ENCODE assay signal across 1 cellular context in the genomic region with DNA sequence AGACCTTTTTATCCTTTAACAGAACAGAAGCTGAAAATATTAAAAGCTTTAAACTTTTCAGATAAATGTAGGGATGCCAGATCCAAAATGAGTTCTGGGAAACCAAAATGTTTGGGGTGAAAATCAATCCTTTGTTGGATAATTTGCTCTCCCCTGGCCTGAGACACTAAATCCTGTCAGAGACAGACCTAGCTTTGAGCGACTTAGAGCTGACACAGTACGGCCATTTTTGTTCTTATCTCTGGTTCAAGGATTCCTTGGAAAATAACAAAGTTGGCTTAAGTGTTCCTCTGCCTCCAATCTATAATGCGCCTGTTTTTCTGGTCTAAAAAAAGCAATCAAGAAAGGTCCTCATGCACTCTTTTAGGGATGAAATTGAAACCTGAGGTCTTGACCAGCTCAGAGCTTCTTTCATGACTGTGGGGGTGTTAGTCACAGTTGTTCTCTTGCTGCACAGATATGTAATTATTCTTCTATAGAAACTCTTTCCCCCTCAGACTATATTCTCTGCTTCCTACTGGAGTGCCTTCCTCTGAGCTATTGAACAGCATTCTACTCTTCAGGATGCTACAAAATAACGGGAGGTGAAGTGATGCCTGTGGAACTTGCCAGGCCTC.
TF ChIP-seq lines count a peak whose summit lies in the region.

No MANE protein-coding gene starts in this region.

TF ChIP-seq in GM23338, 12 proteins besides CTCF, POLR2A, EP300 and RAD21 (continued from another document):
- TF ChIP-seq, protein P1, sequence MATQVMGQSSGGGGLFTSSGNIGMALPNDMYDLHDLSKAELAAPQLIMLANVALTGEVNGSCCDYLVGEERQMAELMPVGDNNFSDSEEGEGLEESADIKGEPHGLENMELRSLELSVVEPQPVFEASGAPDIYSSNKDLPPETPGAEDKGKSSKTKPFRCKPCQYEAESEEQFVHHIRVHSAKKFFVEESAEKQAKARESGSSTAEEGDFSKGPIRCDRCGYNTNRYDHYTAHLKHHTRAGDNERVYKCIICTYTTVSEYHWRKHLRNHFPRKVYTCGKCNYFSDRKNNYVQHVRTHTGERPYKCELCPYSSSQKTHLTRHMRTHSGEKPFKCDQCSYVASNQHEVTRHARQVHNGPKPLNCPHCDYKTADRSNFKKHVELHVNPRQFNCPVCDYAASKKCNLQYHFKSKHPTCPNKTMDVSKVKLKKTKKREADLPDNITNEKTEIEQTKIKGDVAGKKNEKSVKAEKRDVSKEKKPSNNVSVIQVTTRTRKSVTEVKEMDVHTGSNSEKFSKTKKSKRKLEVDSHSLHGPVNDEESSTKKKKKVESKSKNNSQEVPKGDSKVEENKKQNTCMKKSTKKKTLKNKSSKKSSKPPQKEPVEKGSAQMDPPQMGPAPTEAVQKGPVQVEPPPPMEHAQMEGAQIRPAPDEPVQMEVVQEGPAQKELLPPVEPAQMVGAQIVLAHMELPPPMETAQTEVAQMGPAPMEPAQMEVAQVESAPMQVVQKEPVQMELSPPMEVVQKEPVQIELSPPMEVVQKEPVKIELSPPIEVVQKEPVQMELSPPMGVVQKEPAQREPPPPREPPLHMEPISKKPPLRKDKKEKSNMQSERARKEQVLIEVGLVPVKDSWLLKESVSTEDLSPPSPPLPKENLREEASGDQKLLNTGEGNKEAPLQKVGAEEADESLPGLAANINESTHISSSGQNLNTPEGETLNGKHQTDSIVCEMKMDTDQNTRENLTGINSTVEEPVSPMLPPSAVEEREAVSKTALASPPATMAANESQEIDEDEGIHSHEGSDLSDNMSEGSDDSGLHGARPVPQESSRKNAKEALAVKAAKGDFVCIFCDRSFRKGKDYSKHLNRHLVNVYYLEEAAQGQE (IDR thresholded peaks at IDR 0.05; ENCODE audit: unreplicated experiment): no peak
- no peak for TF ChIP-seq POLR2AphosphoS5 (IDR thresholded peaks at IDR 0.05; ENCODE audit: low read depth)
- TF ChIP-seq, protein P2, sequence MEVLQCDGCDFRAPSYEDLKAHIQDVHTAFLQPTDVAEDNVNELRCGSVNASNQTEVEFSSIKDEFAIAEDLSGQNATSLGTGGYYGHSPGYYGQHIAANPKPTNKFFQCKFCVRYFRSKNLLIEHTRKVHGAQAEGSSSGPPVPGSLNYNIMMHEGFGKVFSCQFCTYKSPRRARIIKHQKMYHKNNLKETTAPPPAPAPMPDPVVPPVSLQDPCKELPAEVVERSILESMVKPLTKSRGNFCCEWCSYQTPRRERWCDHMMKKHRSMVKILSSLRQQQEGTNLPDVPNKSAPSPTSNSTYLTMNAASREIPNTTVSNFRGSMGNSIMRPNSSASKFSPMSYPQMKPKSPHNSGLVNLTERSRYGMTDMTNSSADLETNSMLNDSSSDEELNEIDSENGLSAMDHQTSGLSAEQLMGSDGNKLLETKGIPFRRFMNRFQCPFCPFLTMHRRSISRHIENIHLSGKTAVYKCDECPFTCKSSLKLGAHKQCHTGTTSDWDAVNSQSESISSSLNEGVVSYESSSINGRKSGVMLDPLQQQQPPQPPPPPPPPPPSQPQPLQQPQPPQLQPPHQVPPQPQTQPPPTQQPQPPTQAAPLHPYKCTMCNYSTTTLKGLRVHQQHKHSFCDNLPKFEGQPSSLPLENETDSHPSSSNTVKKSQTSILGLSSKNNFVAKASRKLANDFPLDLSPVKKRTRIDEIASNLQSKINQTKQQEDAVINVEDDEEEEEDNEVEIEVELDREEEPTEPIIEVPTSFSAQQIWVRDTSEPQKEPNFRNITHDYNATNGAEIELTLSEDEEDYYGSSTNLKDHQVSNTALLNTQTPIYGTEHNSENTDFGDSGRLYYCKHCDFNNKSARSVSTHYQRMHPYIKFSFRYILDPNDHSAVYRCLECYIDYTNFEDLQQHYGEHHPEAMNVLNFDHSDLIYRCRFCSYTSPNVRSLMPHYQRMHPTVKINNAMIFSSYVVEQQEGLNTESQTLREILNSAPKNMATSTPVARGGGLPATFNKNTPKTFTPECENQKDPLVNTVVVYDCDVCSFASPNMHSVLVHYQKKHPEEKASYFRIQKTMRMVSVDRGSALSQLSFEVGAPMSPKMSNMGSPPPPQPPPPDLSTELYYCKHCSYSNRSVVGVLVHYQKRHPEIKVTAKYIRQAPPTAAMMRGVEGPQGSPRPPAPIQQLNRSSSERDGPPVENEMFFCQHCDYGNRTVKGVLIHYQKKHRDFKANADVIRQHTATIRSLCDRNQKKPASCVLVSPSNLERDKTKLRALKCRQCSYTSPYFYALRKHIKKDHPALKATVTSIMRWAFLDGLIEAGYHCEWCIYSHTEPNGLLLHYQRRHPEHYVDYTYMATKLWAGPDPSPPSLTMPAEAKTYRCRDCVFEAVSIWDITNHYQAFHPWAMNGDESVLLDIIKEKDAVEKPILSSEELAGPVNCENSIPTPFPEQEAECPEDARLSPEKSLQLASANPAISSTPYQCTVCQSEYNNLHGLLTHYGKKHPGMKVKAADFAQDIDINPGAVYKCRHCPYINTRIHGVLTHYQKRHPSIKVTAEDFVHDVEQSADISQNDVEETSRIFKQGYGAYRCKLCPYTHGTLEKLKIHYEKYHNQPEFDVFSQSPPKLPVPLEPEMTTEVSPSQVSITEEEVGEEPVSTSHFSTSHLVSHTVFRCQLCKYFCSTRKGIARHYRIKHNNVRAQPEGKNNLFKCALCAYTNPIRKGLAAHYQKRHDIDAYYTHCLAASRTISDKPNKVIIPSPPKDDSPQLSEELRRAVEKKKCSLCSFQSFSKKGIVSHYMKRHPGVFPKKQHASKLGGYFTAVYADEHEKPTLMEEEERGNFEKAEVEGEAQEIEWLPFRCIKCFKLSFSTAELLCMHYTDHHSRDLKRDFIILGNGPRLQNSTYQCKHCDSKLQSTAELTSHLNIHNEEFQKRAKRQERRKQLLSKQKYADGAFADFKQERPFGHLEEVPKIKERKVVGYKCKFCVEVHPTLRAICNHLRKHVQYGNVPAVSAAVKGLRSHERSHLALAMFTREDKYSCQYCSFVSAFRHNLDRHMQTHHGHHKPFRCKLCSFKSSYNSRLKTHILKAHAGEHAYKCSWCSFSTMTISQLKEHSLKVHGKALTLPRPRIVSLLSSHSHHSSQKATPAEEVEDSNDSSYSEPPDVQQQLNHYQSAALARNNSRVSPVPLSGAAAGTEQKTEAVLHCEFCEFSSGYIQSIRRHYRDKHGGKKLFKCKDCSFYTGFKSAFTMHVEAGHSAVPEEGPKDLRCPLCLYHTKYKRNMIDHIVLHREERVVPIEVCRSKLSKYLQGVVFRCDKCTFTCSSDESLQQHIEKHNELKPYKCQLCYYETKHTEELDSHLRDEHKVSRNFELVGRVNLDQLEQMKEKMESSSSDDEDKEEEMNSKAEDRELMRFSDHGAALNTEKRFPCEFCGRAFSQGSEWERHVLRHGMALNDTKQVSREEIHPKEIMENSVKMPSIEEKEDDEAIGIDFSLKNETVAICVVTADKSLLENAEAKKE (CRISPR knock-in tag; IDR thresholded peaks at IDR 0.05): no peak
- no peak for TF ChIP-seq STAT1 (IDR thresholded peaks at IDR 0.05; ENCODE audit: unreplicated experiment)
- no peak for TF ChIP-seq ZNF331 (CRISPR knock-in tag; IDR thresholded peaks at IDR 0.05; ENCODE audit: low read depth)
- TF ChIP-seq ZNF114 (CRISPR knock-in tag; IDR thresholded peaks at IDR 0.05): no peak
- no peak for TF ChIP-seq EZH2 (IDR thresholded peaks at IDR 0.05; ENCODE audit: low read depth, unreplicated experiment)
- TF ChIP-seq JUNB (IDR thresholded peaks at IDR 0.05; ENCODE audit: unreplicated experiment): no peak
